In genomic region chr1:30371888-30372791, GRCh38 we compare ENCODE assay signal across 19 cellular contexts.
"Had no signal": no experiment of that assay in that cellular context is flagged by ENCODE, and none has a peak within 500 bp of the region (broad histone marks: within the 10 kb centered on the region; RNA-seq: fewer than 3 reads in every experiment).

No MANE protein-coding gene starts in this region.

- H3K9me3 ChIP-seq: neutrophil, suprapubic skin had no signal

- DNase-seq: activated effector memory CD4-positive, alpha-beta T cell treated with anti-CD3 and anti-CD28 coated beads, Interleukin-2, amount 50 U/mL, for 16 hours; activated T-cell treated with anti-CD3 and anti-CD28 coated beads, Interleukin-2, amount 50 U/mL, for 48 hours; caudate nucleus; foreskin fibroblast; glutamatergic neuron; kidney glomerular epithelial cell; right cardiac atrium; stimulated activated CD4-positive, alpha-beta T cell treated with anti-CD3 and anti-CD28 coated beads, Interleukin-15, amount 100 ng/mL, for 24 hours; stimulated activated CD4-positive, alpha-beta T cell treated with anti-CD3 and anti-CD28 coated beads, Interleukin-4, amount 100 ng/mL, for 24 hours; stimulated activated naive CD4-positive, alpha-beta T cell treated with Interleukin-2 at 50 U/mL for 16 hours; trophoblast cell had no signal

- H3K27ac ChIP-seq: neutrophil, skin epidermis, suprapubic skin had no signal

- H3K4me1 ChIP-seq: suprapubic skin had no signal

- H3K36me3 ChIP-seq: neutrophil, suprapubic skin had no signal

- H3K27ac Mint-ChIP-seq: activated naive CD4-positive, alpha-beta T cell treated with anti-CD3 and anti-CD28 coated beads, Interleukin-2, amount 50 U/mL, for 24 hours; mesothelial cell of epicardium; T-helper 2 cell treated with Interferon-gamma antibody and Interleukin-4, amounts not matched to agents 5 μg/mL and 100 μg/mL, for 36 hours had no signal

- H3K4me3 ChIP-seq: skin epidermis, suprapubic skin had no signal

- H3K4me3 Mint-ChIP-seq: activated naive CD4-positive, alpha-beta T cell treated with anti-CD3 and anti-CD28 coated beads, Interleukin-2, amount 50 U/mL, for 24 hours; mesothelial cell of epicardium; T-helper 2 cell treated with Interferon-gamma antibody and Interleukin-4, amounts not matched to agents 5 μg/mL and 100 μg/mL, for 36 hours had no signal

- H3K36me3 Mint-ChIP-seq: activated naive CD4-positive, alpha-beta T cell treated with anti-CD3 and anti-CD28 coated beads, Interleukin-2, amount 50 U/mL, for 24 hours; mesothelial cell of epicardium had no signal

- FAIRE-seq: colon, endothelial cell of umbilical vein had no signal

- H3K4me1 Mint-ChIP-seq: activated naive CD4-positive, alpha-beta T cell treated with anti-CD3 and anti-CD28 coated beads, Interleukin-2, amount 50 U/mL, for 24 hours had no signal

- H3K9me3 Mint-ChIP-seq: activated naive CD4-positive, alpha-beta T cell treated with anti-CD3 and anti-CD28 coated beads, Interleukin-2, amount 50 U/mL, for 24 hours; mesothelial cell of epicardium; T-helper 2 cell treated with Interferon-gamma antibody and Interleukin-4, amounts not matched to agents 5 μg/mL and 100 μg/mL, for 36 hours had no signal

- ATAC-seq: right cardiac atrium had no signal
